In the genomic region with DNA sequence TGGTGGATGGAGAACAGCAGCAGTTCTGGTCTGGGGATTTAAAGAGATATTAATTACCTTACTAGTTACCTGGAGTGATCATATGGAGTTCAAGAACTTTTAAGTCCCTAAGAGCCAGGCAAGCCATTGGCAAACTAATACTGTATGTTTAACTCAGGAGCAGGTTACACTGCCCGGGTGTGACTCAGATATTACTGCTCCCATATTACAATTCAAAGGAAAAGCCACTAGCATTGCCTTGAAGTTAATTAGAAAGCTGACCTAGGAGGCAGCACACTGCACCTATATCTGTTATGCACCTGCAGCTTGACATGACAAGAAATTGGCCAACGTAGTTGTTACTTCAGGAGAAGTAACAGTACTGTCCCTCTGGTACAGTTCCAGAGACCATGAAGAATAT, we compare ENCODE assay signal across 1 cellular context.
TF ChIP-seq lines count a peak whose summit lies in the region.

No MANE protein-coding gene starts in this region.

TF ChIP-seq in SK-N-SH treated with all-trans-retinoic acid at 6 μM for 48 hours, 23 proteins besides CTCF, POLR2A, EP300 and RAD21 (continued from another document):
- TF ChIP-seq, protein P1, sequence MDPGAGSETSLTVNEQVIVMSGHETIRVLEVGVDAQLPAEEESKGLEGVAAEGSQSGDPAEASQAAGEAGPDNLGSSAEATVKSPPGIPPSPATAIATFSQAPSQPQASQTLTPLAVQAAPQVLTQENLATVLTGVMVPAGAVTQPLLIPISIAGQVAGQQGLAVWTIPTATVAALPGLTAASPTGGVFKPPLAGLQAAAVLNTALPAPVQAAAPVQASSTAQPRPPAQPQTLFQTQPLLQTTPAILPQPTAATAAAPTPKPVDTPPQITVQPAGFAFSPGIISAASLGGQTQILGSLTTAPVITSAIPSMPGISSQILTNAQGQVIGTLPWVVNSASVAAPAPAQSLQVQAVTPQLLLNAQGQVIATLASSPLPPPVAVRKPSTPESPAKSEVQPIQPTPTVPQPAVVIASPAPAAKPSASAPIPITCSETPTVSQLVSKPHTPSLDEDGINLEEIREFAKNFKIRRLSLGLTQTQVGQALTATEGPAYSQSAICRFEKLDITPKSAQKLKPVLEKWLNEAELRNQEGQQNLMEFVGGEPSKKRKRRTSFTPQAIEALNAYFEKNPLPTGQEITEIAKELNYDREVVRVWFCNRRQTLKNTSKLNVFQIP (CRISPR knock-in tag; IDR thresholded peaks at IDR 0.05; ENCODE audit: borderline replicate concordance, low read depth): no peak
- TF ChIP-seq, protein P2, sequence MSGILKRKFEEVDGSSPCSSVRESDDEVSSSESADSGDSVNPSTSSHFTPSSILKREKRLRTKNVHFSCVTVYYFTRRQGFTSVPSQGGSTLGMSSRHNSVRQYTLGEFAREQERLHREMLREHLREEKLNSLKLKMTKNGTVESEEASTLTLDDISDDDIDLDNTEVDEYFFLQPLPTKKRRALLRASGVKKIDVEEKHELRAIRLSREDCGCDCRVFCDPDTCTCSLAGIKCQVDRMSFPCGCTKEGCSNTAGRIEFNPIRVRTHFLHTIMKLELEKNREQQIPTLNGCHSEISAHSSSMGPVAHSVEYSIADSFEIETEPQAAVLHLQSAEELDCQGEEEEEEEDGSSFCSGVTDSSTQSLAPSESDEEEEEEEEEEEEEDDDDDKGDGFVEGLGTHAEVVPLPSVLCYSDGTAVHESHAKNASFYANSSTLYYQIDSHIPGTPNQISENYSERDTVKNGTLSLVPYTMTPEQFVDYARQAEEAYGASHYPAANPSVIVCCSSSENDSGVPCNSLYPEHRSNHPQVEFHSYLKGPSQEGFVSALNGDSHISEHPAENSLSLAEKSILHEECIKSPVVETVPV (CRISPR knock-in tag; IDR thresholded peaks at IDR 0.05): no peak
- TF ChIP-seq, protein P3, sequence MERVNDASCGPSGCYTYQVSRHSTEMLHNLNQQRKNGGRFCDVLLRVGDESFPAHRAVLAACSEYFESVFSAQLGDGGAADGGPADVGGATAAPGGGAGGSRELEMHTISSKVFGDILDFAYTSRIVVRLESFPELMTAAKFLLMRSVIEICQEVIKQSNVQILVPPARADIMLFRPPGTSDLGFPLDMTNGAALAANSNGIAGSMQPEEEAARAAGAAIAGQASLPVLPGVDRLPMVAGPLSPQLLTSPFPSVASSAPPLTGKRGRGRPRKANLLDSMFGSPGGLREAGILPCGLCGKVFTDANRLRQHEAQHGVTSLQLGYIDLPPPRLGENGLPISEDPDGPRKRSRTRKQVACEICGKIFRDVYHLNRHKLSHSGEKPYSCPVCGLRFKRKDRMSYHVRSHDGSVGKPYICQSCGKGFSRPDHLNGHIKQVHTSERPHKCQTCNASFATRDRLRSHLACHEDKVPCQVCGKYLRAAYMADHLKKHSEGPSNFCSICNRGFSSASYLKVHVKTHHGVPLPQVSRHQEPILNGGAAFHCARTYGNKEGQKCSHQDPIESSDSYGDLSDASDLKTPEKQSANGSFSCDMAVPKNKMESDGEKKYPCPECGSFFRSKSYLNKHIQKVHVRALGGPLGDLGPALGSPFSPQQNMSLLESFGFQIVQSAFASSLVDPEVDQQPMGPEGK (CRISPR knock-in tag; IDR thresholded peaks at IDR 0.05; ENCODE audit: borderline replicate concordance): no peak
TF ChIP-seq in SK-N-SH treated with all-trans-retinoic acid at 6 μM for 48 hours: peak in this region for 0.
